In the genomic region with DNA sequence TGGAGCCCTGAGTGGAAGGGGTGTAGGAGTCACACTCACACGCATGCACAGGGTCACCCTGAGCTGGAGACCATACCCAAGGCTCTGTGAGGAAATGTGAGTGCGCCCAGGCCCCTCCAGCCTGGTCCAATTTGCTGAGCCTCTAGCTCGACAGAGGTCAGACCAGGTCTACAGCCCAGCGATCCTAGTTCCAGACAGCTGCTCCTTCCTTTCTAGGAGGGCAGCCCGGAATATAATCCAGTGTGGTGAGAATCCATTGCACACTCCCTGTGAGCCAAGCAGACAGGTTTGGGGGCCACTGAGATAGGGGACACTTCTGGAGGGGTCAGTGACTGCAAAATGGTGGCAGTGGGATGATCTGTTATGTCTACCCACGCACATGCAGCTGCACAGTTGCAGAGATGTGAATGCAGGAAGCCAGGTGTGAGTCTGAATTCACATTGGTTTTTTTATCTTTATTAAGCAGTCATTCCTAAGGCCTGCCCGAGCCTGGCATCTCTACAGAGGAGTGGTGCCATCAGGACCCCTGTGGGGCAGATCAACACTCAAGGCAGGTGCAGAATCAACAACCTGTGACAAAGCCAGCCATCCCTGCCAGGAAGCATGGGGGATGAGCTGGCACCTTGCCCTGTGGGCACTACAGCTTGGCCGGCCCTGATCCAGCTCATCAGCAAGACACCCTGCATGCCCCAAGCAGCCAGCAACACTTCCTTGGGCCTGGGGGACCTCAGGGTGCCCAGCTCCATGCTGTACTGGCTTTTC, we compare ENCODE assay signal across 9 cellular contexts. TPM values are rescaled to one million over a fixed set of nuclear protein-coding genes. Genes with fewer than 3 reads are reported as not detected.
DNase-seq lines count a peak whose midpoint lies in the region; TF ChIP-seq lines count a peak whose summit lies in the region.
"Had no signal": no experiment of that assay in that cellular context is flagged by ENCODE, and none has a peak within 500 bp of the region (broad histone marks: within the 10 kb centered on the region; RNA-seq: fewer than 3 reads in every experiment).

A gene with protein sequence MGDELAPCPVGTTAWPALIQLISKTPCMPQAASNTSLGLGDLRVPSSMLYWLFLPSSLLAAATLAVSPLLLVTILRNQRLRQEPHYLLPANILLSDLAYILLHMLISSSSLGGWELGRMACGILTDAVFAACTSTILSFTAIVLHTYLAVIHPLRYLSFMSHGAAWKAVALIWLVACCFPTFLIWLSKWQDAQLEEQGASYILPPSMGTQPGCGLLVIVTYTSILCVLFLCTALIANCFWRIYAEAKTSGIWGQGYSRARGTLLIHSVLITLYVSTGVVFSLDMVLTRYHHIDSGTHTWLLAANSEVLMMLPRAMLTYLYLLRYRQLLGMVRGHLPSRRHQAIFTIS (plus strand): TSS at position 522 of the 762 bp plus-strand sequence. CDS start 82 bp downstream, at position 604.

- H3K9me3 Mint-ChIP-seq in MCF 10A (ENCODE audit: unreplicated experiment) = no peaks in the 10 kb centered on the region
- H3K9me3 Mint-ChIP-seq in nephron progenitor cell = no peaks in the 10 kb centered on the region

- H3K27ac Mint-ChIP-seq in MCF 10A (ENCODE audit: low read depth, unreplicated experiment) = no peak within 1 kb of the TSS
- no peak within 1 kb of the TSS for H3K27ac Mint-ChIP-seq in nephron progenitor cell

- CTCF ChIA-PET in MCF 10A (lab: Yijun Ruan, JAX) = no interaction called here

- no peaks in the 10 kb centered on the region for H3K4me1 Mint-ChIP-seq in MCF 10A (ENCODE audit: insufficient read depth, unreplicated experiment)
- H3K4me1 Mint-ChIP-seq in nephron progenitor cell = peaks cover 6% of the 10 kb centered on the region

- BruUV-seq in MCF 10A (replicated peaks; lab: Mats Ljungman, UMichigan) = no TSS peak

- peak; percentile 97 for DNase-seq in COR-L47 (lab: John Stamatoyannopoulos, UW)
- DNase-seq in NCI-H2029 (lab: John Stamatoyannopoulos, UW) = peak; percentile 92
- DNase-seq in MCF 10A (ENCODE audit: unreplicated experiment) = peak; percentile 4
- DNase-seq in nephron progenitor cell = no peak
- DNase-seq in putamen (ENCODE audit: low spot score) = no peak
- no peak for DNase-seq in NCI-H1436 treated with DMSO at 0.1 percent for 48 hours (lab: John Stamatoyannopoulos, UW)
- no peak for DNase-seq in HuH-7.5 (ENCODE audit: low spot score)
- DNase-seq in AML-193 (lab: John Stamatoyannopoulos, UW) = no peak

- H3K27me3 Mint-ChIP-seq in MCF 10A (ENCODE audit: insufficient read depth, unreplicated experiment) (peaks cover 30% of the 10 kb centered on the region), nephron progenitor cell (ENCODE audit: low read depth, poor library complexity) (peaks cover 32% of the 10 kb centered on the region)

- no peak for TF ChIP-seq CTCF in MCF 10A (IDR thresholded peaks at IDR 0.05; ENCODE audit: unreplicated experiment)
- TF ChIP-seq CTCF in nephron progenitor cell (IDR thresholded peaks at IDR 0.05) = no peak

- no peaks in the 10 kb centered on the region for H3K36me3 Mint-ChIP-seq in MCF 10A (ENCODE audit: insufficient read depth, unreplicated experiment)
- no peaks in the 10 kb centered on the region for H3K36me3 Mint-ChIP-seq in nephron progenitor cell (ENCODE audit: low read depth)

- POLR2A ChIA-PET in MCF 10A (lab: Yijun Ruan, JAX) = no interaction called here

- intact Hi-C loops in MCF 10A (cut with micrococcal nuclease) = no loop called here

- no peak within 1 kb of the TSS for H3K4me3 Mint-ChIP-seq in MCF 10A (ENCODE audit: unreplicated experiment)
- H3K4me3 Mint-ChIP-seq in nephron progenitor cell = peak within 1 kb of the TSS; percentile 83

RNA-seq across cellular contexts. Expression of the gene that starts here (rescaled TPM):
- not detected in 2 replicates for total RNA-seq in MCF 10A (2022)
- total RNA-seq: myocyte had no signal

Comparison
In these comparisons a context has a peak if more than half of its experiments do, and no peak if none do; other contexts are left out.
1. Peak in DNase-seq in MCF 10A; RNA of the gene not detected or under 1 TPM.
2. DNase-seq: peak in COR-L47 (single experiment) and NCI-H2029 (single experiment); none in nephron progenitor cell (single experiment), putamen (single experiment), NCI-H1436 treated with DMSO at 0.1 percent for 48 hours (single experiment), HuH-7.5 (single experiment) and AML-193 (0 of 2).